Comparison of ENCODE assay signal across 24 cellular contexts in the genomic region with DNA sequence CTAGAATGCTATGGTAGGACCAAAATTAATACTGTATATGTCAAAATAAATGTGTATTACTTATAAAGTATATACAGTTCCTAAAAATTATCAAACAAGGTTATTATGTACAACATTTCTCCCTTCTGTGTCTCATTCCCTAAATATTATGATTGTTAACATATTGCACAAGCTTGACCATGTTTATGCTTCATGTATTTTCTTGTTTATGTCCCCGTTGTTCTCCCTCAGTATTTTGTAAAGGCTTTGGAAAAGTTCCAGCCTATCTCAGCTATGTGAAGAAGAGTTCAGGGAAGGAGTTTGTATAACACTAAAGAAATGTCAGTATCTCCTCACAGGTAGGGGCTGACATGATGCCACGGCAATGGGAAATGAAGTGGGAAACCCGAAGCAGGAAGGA. TPM values are rescaled to one million over a fixed set of nuclear protein-coding genes. Genes with fewer than 3 reads are reported as not detected.
DNase-seq lines count a peak whose midpoint lies in the region; ATAC-seq, FAIRE-seq and TF ChIP-seq lines count a peak whose summit lies in the region.
"Had no signal": no experiment of that assay in that cellular context is flagged by ENCODE, and none has a peak within 500 bp of the region (broad histone marks: within the 10 kb centered on the region; RNA-seq: fewer than 3 reads in every experiment).

No MANE protein-coding gene starts in this region.

- POLR2A ChIA-PET in MCF 10A (lab: Yijun Ruan, JAX): interaction anchor here (0.5 to 7.0 kb wide), 8 partner anchors 18 to 751 kb away, joined by 3 to 82 read pairs (median 3); a partner anchor contains a TSS

- no peak overlapping the region for H2AFZ ChIP-seq in mammary epithelial cell (ENCODE audit: low read depth, low read length)

- peaks cover 22% of the 10 kb centered on the region for H3K4me1 Mint-ChIP-seq in MCF 10A (ENCODE audit: insufficient read depth, unreplicated experiment)

- H3K9me3 Mint-ChIP-seq in MCF 10A (ENCODE audit: unreplicated experiment): no peaks in the 10 kb centered on the region
- H3K9me3 Mint-ChIP-seq: activated naive CD8-positive, alpha-beta T cell treated with anti-CD3 and anti-CD28 coated beads, Interleukin-2, amount 10 ng/mL, durations not matched to agents 7 days and 5 days; CD4-positive, alpha-beta T cell; T-cell; type B pancreatic cell had no signal

- no peaks in the 10 kb centered on the region for H3K79me2 ChIP-seq in mammary epithelial cell (ENCODE audit: insufficient read depth, low read length)

- DNase-seq in MCF 10A (ENCODE audit: unreplicated experiment) (peak; percentile 30), mammary epithelial cell (no peak), esophagus muscularis mucosa (ENCODE audit: extremely low spot score) (peak; percentile 45), uterus (no peak), AG20443 (ENCODE audit: low spot score) (no peak), pancreas (no peak), activated T-cell treated with anti-CD3 and anti-CD28 coated beads for 4 hours (no peak)
- DNase-seq: 8988T; activated CD4-positive, alpha-beta T cell treated with anti-CD3 and anti-CD28 coated beads, Interleukin-2, amount 50 U/mL, for 48 hours; activated naive CD8-positive, alpha-beta T cell treated with anti-CD3 and anti-CD28 coated beads, Interleukin-2, amount 10 ng/mL, durations not matched to agents 7 days and 5 days; activated T-cell treated with anti-CD3 and anti-CD28 coated beads, Interleukin-2, amount 50 U/mL, for 48 hours; CD4-positive, alpha-beta T cell; DND-41; effector CD4-positive, alpha-beta T cell; mucosa of descending colon; NCI-H146; nucleus accumbens; T-cell; WERI-Rb-1 had no signal

- CTCF ChIA-PET in MCF 10A (lab: Yijun Ruan, JAX) (interaction anchor here (0.8 to 4.7 kb wide), 21 partner anchors 10 to 571 kb away, joined by 3 to 50 read pairs (median 5); no protein-coding TSS in a partner anchor), mammary epithelial cell (lab: Charles Lee; ENCODE audit: low non-redundant PET) (interaction anchor here (0.6 kb wide), 1 partner anchor 352 kb away, joined by 6 read pairs; no protein-coding TSS in a partner anchor)

- dilution Hi-C loops in mammary epithelial cell (cut with HindIII; ENCODE audit: low sequenced_read_pairs): no loop called here

- H3K4me1 ChIP-seq in mammary epithelial cell (ENCODE audit: insufficient read depth, low read length): peaks cover 13% of the 10 kb centered on the region
- H3K4me1 ChIP-seq in esophagus muscularis mucosa: peaks cover 47 to 99% (median 97%) of the 10 kb centered on the region in 4 donors
- peaks cover 18 to 20% of the 10 kb centered on the region in 2 donors for H3K4me1 ChIP-seq in muscle layer of duodenum (ENCODE audit: control insufficient read depth in 1 of 2, insufficient read depth in 2 of 2, low read length in 2 of 2)
- peaks cover 2 to 9% of the 10 kb centered on the region in 2 donors for H3K4me1 ChIP-seq in uterus
- H3K4me1 ChIP-seq in pancreas: peaks cover 25 to 48% (median 40%) of the 10 kb centered on the region in 3 donors

- H3K4me2 ChIP-seq in mammary epithelial cell (ENCODE audit: insufficient read depth, low read depth, low read length): no peak overlapping the region

- H3K4me3 Mint-ChIP-seq in MCF 10A (ENCODE audit: unreplicated experiment): no peak overlapping the region
- H3K4me3 Mint-ChIP-seq: activated naive CD8-positive, alpha-beta T cell treated with anti-CD3 and anti-CD28 coated beads, Interleukin-2, amount 10 ng/mL, durations not matched to agents 7 days and 5 days; CD4-positive, alpha-beta T cell; T-cell; type B pancreatic cell had no signal

- H3K9me3 ChIP-seq in mammary epithelial cell (replicated peaks; ENCODE audit: insufficient read depth, low read length) (no peaks in the 10 kb centered on the region), esophagus muscularis mucosa (no peaks in the 10 kb centered on the region), muscle layer of duodenum (ENCODE audit: control insufficient read depth in 1 of 2, low read length in 2 of 2) (no peaks in the 10 kb centered on the region), uterus (no peaks in the 10 kb centered on the region), pancreas (no peaks in the 10 kb centered on the region)
- H3K9me3 ChIP-seq: mucosa of descending colon had no signal

- H3K27me3 Mint-ChIP-seq in MCF 10A (ENCODE audit: insufficient read depth, unreplicated experiment): no peaks in the 10 kb centered on the region
- H3K27me3 Mint-ChIP-seq: type B pancreatic cell had no signal

- H3K4me3 ChIP-seq in mammary epithelial cell (replicated peaks in 1 of 3; ENCODE audit: insufficient read depth in 1 of 3, low read depth in 2 of 3, low read length in 3 of 3) (no peak overlapping the region), esophagus muscularis mucosa (no peak overlapping the region), muscle layer of duodenum (ENCODE audit: low read depth in 1 of 2, low read length in 2 of 2) (no peak overlapping the region), uterus (no peak overlapping the region), pancreas (no peak overlapping the region)
- H3K4me3 ChIP-seq: mucosa of descending colon, skin epidermis had no signal

- H3K36me3 ChIP-seq in mammary epithelial cell (ENCODE audit: insufficient read depth, low read length) (no peaks in the 10 kb centered on the region), esophagus muscularis mucosa (no peaks in the 10 kb centered on the region), muscle layer of duodenum (ENCODE audit: control insufficient read depth in 1 of 2, insufficient read depth in 2 of 2, low read length in 2 of 2) (no peaks in the 10 kb centered on the region), uterus (no peaks in the 10 kb centered on the region), pancreas (no peaks in the 10 kb centered on the region)
- H3K36me3 ChIP-seq: WERI-Rb-1 had no signal

- no peaks in the 10 kb centered on the region for H4K20me1 ChIP-seq in mammary epithelial cell (ENCODE audit: insufficient read depth, low read length)

- H3K27me3 ChIP-seq in mammary epithelial cell (ENCODE audit: insufficient read depth, low read length) (no peaks in the 10 kb centered on the region), esophagus muscularis mucosa (no peaks in the 10 kb centered on the region), muscle layer of duodenum (ENCODE audit: low read depth, low read length) (no peaks in the 10 kb centered on the region), uterus (no peaks in the 10 kb centered on the region), pancreas (no peaks in the 10 kb centered on the region)

- H3K27ac Mint-ChIP-seq in MCF 10A (ENCODE audit: low read depth, unreplicated experiment): no peak overlapping the region
- H3K27ac Mint-ChIP-seq: activated naive CD8-positive, alpha-beta T cell treated with anti-CD3 and anti-CD28 coated beads, Interleukin-2, amount 10 ng/mL, durations not matched to agents 7 days and 5 days; CD4-positive, alpha-beta T cell; T-cell; type B pancreatic cell had no signal

- intact Hi-C loops in MCF 10A (cut with micrococcal nuclease) (loop anchor here (5.0 kb wide), 3 partner anchors 352 to 712 kb away; no protein-coding TSS in a partner anchor), mammary epithelial cell (cut with micrococcal nuclease) (loop anchor here (5.0 kb wide), 1 partner anchor 712 kb away; no protein-coding TSS in a partner anchor), esophagus muscularis mucosa (cut with DNase I) (loop anchor here (5.0 kb wide), 1 partner anchor 117 kb away; no protein-coding TSS in a partner anchor), uterus (cut with DNase I; ENCODE audit: low total_unique reads) (loop anchor here (10.0 kb wide), 1 partner anchor 570 kb away; no protein-coding TSS in a partner anchor), pancreas (cut with DNase I) (loop anchor here in 1 of 3 donors (10.0 kb wide), 1 partner anchor 570 kb away; no protein-coding TSS in a partner anchor)

- H3K27ac ChIP-seq in mammary epithelial cell (ENCODE audit: insufficient read depth, low read depth, low read length) (no peak overlapping the region), esophagus muscularis mucosa (replicated peaks in 1 of 4) (peak overlapping the region; percentile 76 to 81 (median 78)), muscle layer of duodenum (ENCODE audit: low read length) (peak overlapping the region; percentile 47), uterus (peak overlapping the region; percentile 55 to 69), pancreas (no peak overlapping the region)
- H3K27ac ChIP-seq: RWPE1, WERI-Rb-1 had no signal

- TF ChIP-seq CTCF in MCF 10A (IDR thresholded peaks at IDR 0.05; ENCODE audit: unreplicated experiment): no peak
- no peak for TF ChIP-seq CTCF in mammary epithelial cell (conservative IDR thresholded peaks at IDR 0.05 in 1 of 2, IDR thresholded peaks at IDR 0.05 in 1 of 2; ENCODE audit: extremely low read depth in 1 of 2, insufficient read depth in 1 of 2, low read depth in 1 of 2, low read length in 2 of 2)
- TF ChIP-seq CTCF in esophagus muscularis mucosa (IDR thresholded peaks at IDR 0.05): no peak
- TF ChIP-seq CTCF in uterus (IDR thresholded peaks at IDR 0.05): no peak
- TF ChIP-seq CTCF in pancreas (IDR thresholded peaks at IDR 0.05): no peak

- no peaks in the 10 kb centered on the region for H3K36me3 Mint-ChIP-seq in MCF 10A (ENCODE audit: insufficient read depth, unreplicated experiment)
- H3K36me3 Mint-ChIP-seq: activated naive CD8-positive, alpha-beta T cell treated with anti-CD3 and anti-CD28 coated beads, Interleukin-2, amount 10 ng/mL, durations not matched to agents 7 days and 5 days; T-cell; type B pancreatic cell had no signal

- TF ChIP-seq POLR2A in esophagus muscularis mucosa (IDR thresholded peaks at IDR 0.05; ENCODE audit: low read depth): no peak
- no peak for TF ChIP-seq POLR2A in uterus (IDR thresholded peaks at IDR 0.05)

- 91% methylated on average over 3 of the region's 3 CpGs for WGBS in mammary epithelial cell (ENCODE audit: low coverage, missing lambda C conversion rate)
- 69% methylated on average over 3 of the region's 3 CpGs for WGBS in esophagus muscularis mucosa
- 68 to 80% methylated on average over 3 of the region's 3 CpGs for WGBS in pancreas, 2 donors

- BruUV-seq in MCF 10A (replicated peaks; lab: Mats Ljungman, UMichigan) (no TSS peak), mammary epithelial cell (replicated peaks; lab: Mats Ljungman, UMichigan) (no TSS peak)

- ATAC-seq in pancreas: no peak
- ATAC-seq: mucosa of descending colon, T-cell had no signal

- no peak overlapping the region for H3K9ac ChIP-seq in mammary epithelial cell (ENCODE audit: insufficient read depth, low read length)

- in situ Hi-C loops in mammary epithelial cell (cut with MboI; ENCODE audit: low sequenced_read_pairs in 2 of 2): loop anchor here in 1 of 2 donors (25.0 kb wide), 4 partner anchors 337 to 712 kb away; no protein-coding TSS in a partner anchor

- no peak for FAIRE-seq in pancreas (lab: Jason Lieb, UNC)
- FAIRE-seq: GM19239 had no signal

- TF ChIP-seq EP300 in esophagus muscularis mucosa (IDR thresholded peaks at IDR 0.05): no peak

RNA-seq across cellular contexts. Expression of a gene that starts 19.6 kb away (rescaled TPM):
- total RNA-seq in MCF 10A (2022) (8.7 and 10.6 TPM in 2 replicates), mammary epithelial cell (100 to 1,000 TPM in 1 of 2 donors, 10 to 100 TPM in 1; 74.6 to 231 TPM), esophagus muscularis mucosa (100 to 1,000 TPM in 2 of 4 donors, 10 to 100 TPM in 2; 57.3 to 152 (median 105) TPM), uterus (100 to 1,000 TPM in 1 of 4 donors, 10 to 100 TPM in 3; 27.9 to 151 (median 47.2) TPM), pancreas (1 to 10 TPM; 4.1 to 8.4 (median 7.0) TPM)
- polyA plus RNA-seq in mammary epithelial cell (48.9 TPM), pancreas (10 to 100 TPM; 10.8 to 20.0 TPM)
- polyA minus RNA-seq in mammary epithelial cell: 28.9 TPM

RNA-seq across cellular contexts. Expression of a gene that starts 30.5 kb away (rescaled TPM):
- total RNA-seq in MCF 10A (2022) (28.3 and 28.7 TPM in 2 replicates), mammary epithelial cell (10 to 100 TPM; 32.0 to 32.7 TPM), esophagus muscularis mucosa (10 to 100 TPM; 44.6 to 59.4 (median 53.4) TPM), uterus (100 to 1,000 TPM in 2 of 4 donors, 10 to 100 TPM in 2; 45.0 to 202 (median 98.0) TPM), pancreas (10 to 100 TPM in 3 of 6 donors, 1 to 10 TPM in 3; 7.8 to 21.8 (median 10.3) TPM)
- polyA plus RNA-seq in mammary epithelial cell (19.1 TPM), pancreas (10 to 100 TPM in 1 of 2 donors, 1 to 10 TPM in 1; 4.6 to 11.2 TPM)
- polyA minus RNA-seq in mammary epithelial cell: 61.2 TPM

Comparison
In these comparisons a context has a peak if more than half of its experiments do, and no peak if none do; other contexts are left out.
1. DNase-seq: peak in MCF 10A (single experiment) and esophagus muscularis mucosa (single experiment); none in mammary epithelial cell (single experiment), uterus (0 of 2), AG20443 (single experiment), pancreas (0 of 6) and activated T-cell treated with anti-CD3 and anti-CD28 coated beads for 4 hours (single experiment).
2. H3K27ac ChIP-seq: peak in esophagus muscularis mucosa (4 of 4), muscle layer of duodenum (single experiment) and uterus (2 of 2); none in mammary epithelial cell (single experiment) and pancreas (0 of 4).